ENCODE assay signal across 1 cellular context in the genomic region with DNA sequence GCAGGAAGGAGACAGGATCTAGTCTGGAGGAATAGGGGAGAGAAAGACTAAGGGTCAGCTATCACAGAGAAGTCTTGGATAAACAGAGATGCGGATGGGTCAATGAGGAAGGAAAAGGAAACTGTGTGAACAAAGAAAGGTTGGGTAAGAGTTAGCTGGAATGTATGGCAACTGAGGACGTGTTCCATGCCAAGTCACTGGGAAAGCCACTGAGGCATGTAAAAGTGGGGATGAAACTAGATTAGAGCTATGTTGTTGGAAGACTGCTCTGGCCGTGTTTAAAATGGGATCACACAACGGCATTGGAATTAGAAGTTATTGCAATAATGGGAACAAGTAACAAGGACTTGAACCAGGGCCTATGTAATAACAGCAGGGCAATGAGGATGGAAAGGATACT.
TF ChIP-seq lines count a peak whose summit lies in the region.

No MANE protein-coding gene starts in this region.

TF ChIP-seq in endothelial cell of umbilical vein, 7 proteins besides CTCF, POLR2A, EP300 and RAD21 (continued from another document):
- TF ChIP-seq JUN (IDR thresholded peaks at IDR 0.05; ENCODE audit: borderline replicate concordance, insufficient read depth, insufficient read length, low read depth): no peak
- TF ChIP-seq MYC (IDR thresholded peaks at IDR 0.05; ENCODE audit: low read depth, low read length): no peak
